1 cellular context compared by ENCODE assay signal in the genomic region with DNA sequence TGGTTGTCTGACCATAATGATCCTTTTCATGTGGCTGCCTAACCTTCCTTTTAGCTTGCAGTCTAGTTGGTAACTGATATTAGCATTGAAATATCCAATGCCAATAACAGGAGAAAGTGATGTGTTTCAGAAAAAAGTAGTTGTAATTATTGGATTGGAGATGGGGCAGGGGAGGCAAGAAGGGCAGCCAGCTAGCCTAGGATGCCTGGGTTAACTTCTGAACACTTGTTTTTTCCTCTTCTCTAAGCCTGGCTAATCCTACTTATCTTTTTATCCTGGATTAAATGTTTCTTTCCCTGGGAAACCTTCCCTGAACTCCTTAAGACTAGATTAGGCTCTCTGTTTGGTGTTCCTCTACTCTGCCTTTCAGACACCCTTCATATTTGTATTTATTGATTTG.
TF ChIP-seq lines count a peak whose summit lies in the region.

No MANE protein-coding gene starts in this region.

TF ChIP-seq in GM23338, 12 proteins besides CTCF, POLR2A, EP300 and RAD21 (continued from another document):
- TF ChIP-seq, protein P1, sequence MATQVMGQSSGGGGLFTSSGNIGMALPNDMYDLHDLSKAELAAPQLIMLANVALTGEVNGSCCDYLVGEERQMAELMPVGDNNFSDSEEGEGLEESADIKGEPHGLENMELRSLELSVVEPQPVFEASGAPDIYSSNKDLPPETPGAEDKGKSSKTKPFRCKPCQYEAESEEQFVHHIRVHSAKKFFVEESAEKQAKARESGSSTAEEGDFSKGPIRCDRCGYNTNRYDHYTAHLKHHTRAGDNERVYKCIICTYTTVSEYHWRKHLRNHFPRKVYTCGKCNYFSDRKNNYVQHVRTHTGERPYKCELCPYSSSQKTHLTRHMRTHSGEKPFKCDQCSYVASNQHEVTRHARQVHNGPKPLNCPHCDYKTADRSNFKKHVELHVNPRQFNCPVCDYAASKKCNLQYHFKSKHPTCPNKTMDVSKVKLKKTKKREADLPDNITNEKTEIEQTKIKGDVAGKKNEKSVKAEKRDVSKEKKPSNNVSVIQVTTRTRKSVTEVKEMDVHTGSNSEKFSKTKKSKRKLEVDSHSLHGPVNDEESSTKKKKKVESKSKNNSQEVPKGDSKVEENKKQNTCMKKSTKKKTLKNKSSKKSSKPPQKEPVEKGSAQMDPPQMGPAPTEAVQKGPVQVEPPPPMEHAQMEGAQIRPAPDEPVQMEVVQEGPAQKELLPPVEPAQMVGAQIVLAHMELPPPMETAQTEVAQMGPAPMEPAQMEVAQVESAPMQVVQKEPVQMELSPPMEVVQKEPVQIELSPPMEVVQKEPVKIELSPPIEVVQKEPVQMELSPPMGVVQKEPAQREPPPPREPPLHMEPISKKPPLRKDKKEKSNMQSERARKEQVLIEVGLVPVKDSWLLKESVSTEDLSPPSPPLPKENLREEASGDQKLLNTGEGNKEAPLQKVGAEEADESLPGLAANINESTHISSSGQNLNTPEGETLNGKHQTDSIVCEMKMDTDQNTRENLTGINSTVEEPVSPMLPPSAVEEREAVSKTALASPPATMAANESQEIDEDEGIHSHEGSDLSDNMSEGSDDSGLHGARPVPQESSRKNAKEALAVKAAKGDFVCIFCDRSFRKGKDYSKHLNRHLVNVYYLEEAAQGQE (IDR thresholded peaks at IDR 0.05; ENCODE audit: unreplicated experiment) = no peak
- TF ChIP-seq NANOG (IDR thresholded peaks at IDR 0.05; ENCODE audit: borderline replicate concordance) (no peak), EZH2 (IDR thresholded peaks at IDR 0.05; ENCODE audit: low read depth, unreplicated experiment) (no peak), EZH2phosphoT487 (IDR thresholded peaks at IDR 0.05; ENCODE audit: unreplicated experiment) (no peak), JUNB (IDR thresholded peaks at IDR 0.05; ENCODE audit: unreplicated experiment) (no peak), STAT1 (IDR thresholded peaks at IDR 0.05; ENCODE audit: unreplicated experiment) (no peak), ZNF114 (CRISPR knock-in tag; IDR thresholded peaks at IDR 0.05) (no peak), CREB1 (CRISPR knock-in tag; IDR thresholded peaks at IDR 0.05; ENCODE audit: low read depth) (no peak)
- TF ChIP-seq, protein P2, sequence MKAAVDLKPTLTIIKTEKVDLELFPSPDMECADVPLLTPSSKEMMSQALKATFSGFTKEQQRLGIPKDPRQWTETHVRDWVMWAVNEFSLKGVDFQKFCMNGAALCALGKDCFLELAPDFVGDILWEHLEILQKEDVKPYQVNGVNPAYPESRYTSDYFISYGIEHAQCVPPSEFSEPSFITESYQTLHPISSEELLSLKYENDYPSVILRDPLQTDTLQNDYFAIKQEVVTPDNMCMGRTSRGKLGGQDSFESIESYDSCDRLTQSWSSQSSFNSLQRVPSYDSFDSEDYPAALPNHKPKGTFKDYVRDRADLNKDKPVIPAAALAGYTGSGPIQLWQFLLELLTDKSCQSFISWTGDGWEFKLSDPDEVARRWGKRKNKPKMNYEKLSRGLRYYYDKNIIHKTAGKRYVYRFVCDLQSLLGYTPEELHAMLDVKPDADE (IDR thresholded peaks at IDR 0.05) = no peak
